In the genomic region with DNA sequence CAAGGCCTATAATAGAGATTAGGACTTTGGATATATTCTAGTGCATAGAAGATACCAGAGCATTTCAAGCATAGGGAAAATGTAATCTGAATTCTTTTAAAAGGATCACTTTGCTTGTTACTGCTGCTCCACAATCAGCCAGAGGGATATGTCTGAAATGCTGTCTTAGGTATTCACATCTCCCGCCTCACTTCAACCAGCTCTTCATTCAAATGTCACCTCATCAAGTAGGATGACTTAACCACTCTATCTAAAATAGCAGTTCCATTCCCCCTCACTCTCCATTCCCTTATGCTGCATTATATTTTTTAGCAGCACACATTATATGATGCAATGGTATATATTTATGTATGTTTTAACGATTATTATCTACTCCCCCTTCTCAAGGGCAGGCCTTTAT, we compare ENCODE assay signal across 22 cellular contexts.
"Had no signal": no experiment of that assay in that cellular context is flagged by ENCODE, and none has a peak within 500 bp of the region (broad histone marks: within the 10 kb centered on the region; RNA-seq: fewer than 3 reads in every experiment).

No MANE protein-coding gene starts in this region.

- H3K27me3 ChIP-seq: colonic mucosa, dorsolateral prefrontal cortex, esophagus muscularis mucosa, esophagus squamous epithelium, foreskin keratinocyte, gastrocnemius medialis, gastroesophageal sphincter, heart left ventricle, heart right ventricle had no signal

- H3K4me3 ChIP-seq: colonic mucosa, coronary artery, dorsolateral prefrontal cortex, esophagus muscularis mucosa, esophagus squamous epithelium, gastrocnemius medialis, gastroesophageal sphincter, heart left ventricle, heart right ventricle had no signal

- H3K36me3 ChIP-seq: colonic mucosa, esophagus muscularis mucosa, esophagus squamous epithelium, gastrocnemius medialis, gastroesophageal sphincter, heart left ventricle, heart right ventricle had no signal

- H3K27ac ChIP-seq: colonic mucosa, coronary artery, dorsolateral prefrontal cortex, epithelial cell of prostate, esophagus muscularis mucosa, esophagus squamous epithelium, foreskin keratinocyte, gastrocnemius medialis, gastroesophageal sphincter, heart left ventricle, heart right ventricle had no signal

- H3K9me3 ChIP-seq: colonic mucosa, esophagus muscularis mucosa, esophagus squamous epithelium, gastrocnemius medialis, gastroesophageal sphincter, heart left ventricle, heart right ventricle had no signal

- DNase-seq: colonic mucosa; cortex of kidney; dermis blood vessel endothelial cell; dorsolateral prefrontal cortex; effector CD4-positive, alpha-beta T cell; effector CD8-positive, alpha-beta T cell; effector memory CD4-positive, alpha-beta T cell; effector memory CD8-positive, alpha-beta T cell; endodermal cell; erythroblast; esophagus squamous epithelium; foreskin fibroblast; foreskin melanocyte; gastrocnemius medialis; glutamatergic neuron; heart left ventricle; heart right ventricle had no signal
